ENCODE assay signal across 8 cellular contexts in genomic region chr1:217630711-217631591, GRCh38. TPM values are rescaled to one million over a fixed set of nuclear protein-coding genes. Genes with fewer than 3 reads are reported as not detected.
DNase-seq lines count a peak whose midpoint lies in the region; ATAC-seq and TF ChIP-seq lines count a peak whose summit lies in the region.

Gene GPATCH2 (minus strand): TSS chr1:217631090. CDS start chr1:217630971, 119 bp downstream.
Gene SPATA17 (plus strand): TSS chr1:217631344. CDS start chr1:217631379, 35 bp downstream.

- peak within 1 kb of the TSS; percentile 98 for H3K4me3 Mint-ChIP-seq in CD8-positive, alpha-beta T cell
- peak within 1 kb of the TSS; percentile 88 for H3K4me3 Mint-ChIP-seq in activated CD4-positive, alpha-beta memory T cell treated with anti-CD3 and anti-CD28 coated beads, Interleukin-2, amount 10 ng/mL, durations not matched to agents 7 days and 5 days

- peak; percentile 89 for ATAC-seq in CD8-positive, alpha-beta T cell
- peak; percentile 99 for ATAC-seq in GM19438 (IDR thresholded peaks at IDR 0.05; ENCODE audit: low read depth, unreplicated experiment)
- peak; percentile 98 for ATAC-seq in HG03571 (IDR thresholded peaks at IDR 0.05; ENCODE audit: unreplicated experiment)
- ATAC-seq in lower lobe of right lung = peak; percentile 97 to 98

- H3K27me3 Mint-ChIP-seq in CD8-positive, alpha-beta T cell (ENCODE audit: low read depth) = peaks cover 13% of the 10 kb centered on the region
- H3K27me3 Mint-ChIP-seq in activated CD4-positive, alpha-beta memory T cell treated with anti-CD3 and anti-CD28 coated beads, Interleukin-2, amount 10 ng/mL, durations not matched to agents 7 days and 5 days = no peaks in the 10 kb centered on the region

- H3K27ac ChIP-seq in CD8-positive, alpha-beta T cell (ENCODE audit: low read depth, low read length) = peak within 1 kb of the TSS; percentile 99
- H3K27ac ChIP-seq in ectodermal cell (ENCODE audit: insufficient read depth, low read depth, low read length, poor library complexity, severe bottlenecking) (peak within 1 kb of the TSS; percentile 96), lower lobe of right lung (peak within 1 kb of the TSS; percentile 92)

- peak within 1 kb of the TSS; percentile 99 for H3K27ac Mint-ChIP-seq in CD8-positive, alpha-beta T cell
- peak within 1 kb of the TSS; percentile 94 for H3K27ac Mint-ChIP-seq in activated CD4-positive, alpha-beta memory T cell treated with anti-CD3 and anti-CD28 coated beads, Interleukin-2, amount 10 ng/mL, durations not matched to agents 7 days and 5 days

- H3K4me1 Mint-ChIP-seq in CD8-positive, alpha-beta T cell (ENCODE audit: low read depth) = peaks cover 45% of the 10 kb centered on the region
- H3K4me1 Mint-ChIP-seq in activated CD4-positive, alpha-beta memory T cell treated with anti-CD3 and anti-CD28 coated beads, Interleukin-2, amount 10 ng/mL, durations not matched to agents 7 days and 5 days = peaks cover 30% of the 10 kb centered on the region

- H3K4me3 ChIP-seq in CD8-positive, alpha-beta T cell (ENCODE audit: low read depth, low read length) = peak within 1 kb of the TSS; percentile 89
- H3K4me3 ChIP-seq in ectodermal cell (ENCODE audit: insufficient read depth, low read depth, low read length) = peak within 1 kb of the TSS; percentile 65
- peak within 1 kb of the TSS; percentile 68 for H3K4me3 ChIP-seq in lower lobe of right lung

- POLR2A ChIA-PET in CD8-positive, alpha-beta T cell (lab: Charles Lee) = interaction anchor here (1.2 to 1.6 kb wide), 4 partner anchors 9 to 654 kb away, joined by 3 to 7 read pairs (median 6); partner anchors contain the start of gene RRP15
- POLR2A ChIA-PET in activated CD4-positive, alpha-beta memory T cell treated with anti-CD3 and anti-CD28 coated beads, Interleukin-2, amount 10 ng/mL, durations not matched to agents 7 days and 5 days (lab: Charles Lee) = interaction anchor here (1.1 to 1.6 kb wide), 5 partner anchors 9 to 715 kb away, joined by 3 to 14 read pairs (median 7); no protein-coding TSS in a partner anchor

- peak; percentile 51 to 82 (median 71) for DNase-seq in CD8-positive, alpha-beta T cell
- peak; percentile 94 for DNase-seq in NCI-H774 (lab: John Stamatoyannopoulos, UW)
- peak; percentile 82 for DNase-seq in activated CD4-positive, alpha-beta memory T cell treated with anti-CD3 and anti-CD28 coated beads, Interleukin-2, amount 10 ng/mL, durations not matched to agents 7 days and 5 days
- peak; percentile 84 for DNase-seq in lower lobe of right lung
- peak; percentile 48 to 64 (median 63) for DNase-seq in stimulated activated CD4-positive, alpha-beta T cell treated with anti-CD3 and anti-CD28 coated beads, TNF-alpha, amount 100 ng/mL, for 24 hours (ENCODE audit: low read depth in 3 of 3)

- H3K36me3 Mint-ChIP-seq in CD8-positive, alpha-beta T cell = peaks cover 9% of the 10 kb centered on the region
- no peaks in the 10 kb centered on the region for H3K36me3 Mint-ChIP-seq in activated CD4-positive, alpha-beta memory T cell treated with anti-CD3 and anti-CD28 coated beads, Interleukin-2, amount 10 ng/mL, durations not matched to agents 7 days and 5 days (ENCODE audit: low read depth)

- CTCF ChIA-PET in CD8-positive, alpha-beta T cell (lab: Charles Lee) = no interaction called here
- CTCF ChIA-PET in activated CD4-positive, alpha-beta memory T cell treated with anti-CD3 and anti-CD28 coated beads, Interleukin-2, amount 10 ng/mL, durations not matched to agents 7 days and 5 days (lab: Charles Lee) = interaction anchor here (0.6 to 2.0 kb wide), 4 partner anchors 9 to 656 kb away, joined by 3 to 10 read pairs (median 6); no protein-coding TSS in a partner anchor

- H3K27me3 ChIP-seq in CD8-positive, alpha-beta T cell (ENCODE audit: insufficient read depth, low read length) = no peaks in the 10 kb centered on the region
- H3K27me3 ChIP-seq in ectodermal cell (ENCODE audit: control insufficient read depth, insufficient read depth, low read length, poor library complexity, severe bottlenecking) (no peaks in the 10 kb centered on the region), lower lobe of right lung (ENCODE audit: low read depth) (no peaks in the 10 kb centered on the region)

- intact Hi-C loops in CD8-positive, alpha-beta T cell (cut with DNase I, micrococcal nuclease) = loop anchor here (1.0 to 5.0 kb wide), 4 partner anchors 16 to 1541 kb away; partner anchors contain the start of genes LYPLAL1 (in 2 of the 2) and RRP15 (in 2 of the 2)
- intact Hi-C loops in lower lobe of right lung (cut with DNase I) = no loop called here

- WGBS in ectodermal cell, 2 experiments = 1 to 2% methylated on average over 42 of the region's 42 CpGs

- H3K36me3 ChIP-seq in CD8-positive, alpha-beta T cell (ENCODE audit: insufficient read depth, low read length) = no peaks in the 10 kb centered on the region
- no peaks in the 10 kb centered on the region for H3K36me3 ChIP-seq in ectodermal cell (ENCODE audit: control insufficient read depth, insufficient read depth, low read length)
- H3K36me3 ChIP-seq in lower lobe of right lung = no peaks in the 10 kb centered on the region

- H3K9me3 ChIP-seq in CD8-positive, alpha-beta T cell (ENCODE audit: low read length) = no peaks in the 10 kb centered on the region
- no peaks in the 10 kb centered on the region for H3K9me3 ChIP-seq in ectodermal cell (ENCODE audit: control insufficient read depth, low read length)
- H3K9me3 ChIP-seq in lower lobe of right lung = no peaks in the 10 kb centered on the region

- peaks cover 21% of the 10 kb centered on the region for H3K4me1 ChIP-seq in CD8-positive, alpha-beta T cell (ENCODE audit: insufficient read depth, low read length)
- H3K4me1 ChIP-seq in ectodermal cell (ENCODE audit: control insufficient read depth, insufficient read depth, low read length) (peaks cover 5% of the 10 kb centered on the region), lower lobe of right lung (peaks cover 30% of the 10 kb centered on the region)

- no peak for TF ChIP-seq CTCF in CD8-positive, alpha-beta T cell (IDR thresholded peaks at IDR 0.05)
- no peak for TF ChIP-seq CTCF in lower lobe of right lung (IDR thresholded peaks at IDR 0.05)

- H3K9me3 Mint-ChIP-seq in CD8-positive, alpha-beta T cell = no peaks in the 10 kb centered on the region
- H3K9me3 Mint-ChIP-seq in activated CD4-positive, alpha-beta memory T cell treated with anti-CD3 and anti-CD28 coated beads, Interleukin-2, amount 10 ng/mL, durations not matched to agents 7 days and 5 days = no peaks in the 10 kb centered on the region

RNA-seq across cellular contexts. Expression of gene GPATCH2, which starts in this region (rescaled TPM):
- total RNA-seq in CD8-positive, alpha-beta T cell = 1 to 10 TPM; 7.2 to 7.6 TPM
- total RNA-seq in activated CD4-positive, alpha-beta memory T cell treated with anti-CD3 and anti-CD28 coated beads, Interleukin-2, amount 10 ng/mL, durations not matched to agents 7 days and 5 days = 10 to 100 TPM in 1 of 2 experiments, 1 to 10 TPM in 1; 8.2 to 10.2 TPM
- 20.2 TPM for polyA plus RNA-seq in ectodermal cell (2013, experiment 1 of 4)
- 21.1 TPM for polyA plus RNA-seq in ectodermal cell (2013, experiment 2 of 4)
- 16.1 TPM for polyA plus RNA-seq in ectodermal cell (2013, experiment 3 of 4)
- 17.4 TPM for polyA plus RNA-seq in ectodermal cell (2013, experiment 4 of 4)
- total RNA-seq in lower lobe of right lung = 12.4 TPM

RNA-seq across cellular contexts. Expression of gene SPATA17, which starts in this region (rescaled TPM):
- not detected for total RNA-seq in CD8-positive, alpha-beta T cell
- total RNA-seq in activated CD4-positive, alpha-beta memory T cell treated with anti-CD3 and anti-CD28 coated beads, Interleukin-2, amount 10 ng/mL, durations not matched to agents 7 days and 5 days = not detected
- polyA plus RNA-seq in ectodermal cell (2013, experiment 1 of 4) = 2.4 TPM
- 1.9 TPM for polyA plus RNA-seq in ectodermal cell (2013, experiment 2 of 4)
- polyA plus RNA-seq in ectodermal cell (2013, experiment 3 of 4) = 2.1 TPM
- polyA plus RNA-seq in ectodermal cell (2013, experiment 4 of 4) = 3.0 TPM
- 4.0 TPM for total RNA-seq in lower lobe of right lung

Comparison
In these comparisons a context has a peak if more than half of its experiments do, and no peak if none do; other contexts are left out.
1. Peak in every context shown above with its lines: DNase-seq, ATAC-seq, H3K4me3 ChIP-seq and H3K27ac ChIP-seq.